9 cellular contexts compared by ENCODE assay signal in genomic region chr5:136053336-136054121, GRCh38. TPM values are rescaled to one million over a fixed set of nuclear protein-coding genes. Genes with fewer than 3 reads are reported as not detected.
DNase-seq lines count a peak whose midpoint lies in the region; ATAC-seq, FAIRE-seq and TF ChIP-seq lines count a peak whose summit lies in the region.
"Had no signal": no experiment of that assay in that cellular context is flagged by ENCODE, and none has a peak within 500 bp of the region (broad histone marks: within the 10 kb centered on the region; RNA-seq: fewer than 3 reads in every experiment).

No MANE protein-coding gene starts in this region.

- H4K20me1 ChIP-seq in astrocyte (ENCODE audit: insufficient read depth, low read length) = peaks cover 5% of the 10 kb centered on the region

- H3K27ac ChIP-seq in astrocyte (ENCODE audit: low read depth, low read length) = peak overlapping the region; percentile 95
- H3K27ac ChIP-seq in subcutaneous abdominal adipose tissue (ENCODE audit: low read depth, low read length) = peak overlapping the region; percentile 14

- peaks cover 44% of the 10 kb centered on the region for H3K36me3 Mint-ChIP-seq in astrocyte (ENCODE audit: low read depth, unreplicated experiment)

- peak overlapping the region; percentile 86 for H3K9ac ChIP-seq in astrocyte (ENCODE audit: low read length)
- H3K9ac ChIP-seq in subcutaneous abdominal adipose tissue (ENCODE audit: low read length in 5 of 5) = no peak overlapping the region

- DNase-seq in HPDE6-E6E7 (ENCODE audit: extremely low spot score) (peak; percentile 98), astrocyte (ENCODE audit: low read depth) (peak; percentile 96), iPS-NIHi7 (ENCODE audit: extremely low spot score) (peak; percentile 43), NCI-H526 treated with DMSO at 0.1 percent for 48 hours (lab: John Stamatoyannopoulos, UW) (no peak)

- peak overlapping the region; percentile 51 for H3K4me2 ChIP-seq in astrocyte (ENCODE audit: low read length)

- H3K27me3 ChIP-seq in astrocyte (ENCODE audit: insufficient read depth, low read length) = no peaks in the 10 kb centered on the region
- H3K27me3 ChIP-seq in subcutaneous abdominal adipose tissue (ENCODE audit: control insufficient read depth in 5 of 5, insufficient read depth in 4 of 5, low read length in 5 of 5) = peaks cover 0 to 8% (median 0%) of the 10 kb centered on the region in 5 donors

- peak overlapping the region; percentile 1 for H3K4me3 ChIP-seq in astrocyte (ENCODE audit: insufficient read depth, low read depth, low read length)
- H3K4me3 ChIP-seq in subcutaneous abdominal adipose tissue (ENCODE audit: low read depth in 1 of 5, low read length in 5 of 5) = no peak overlapping the region

- H3K4me1 Mint-ChIP-seq in astrocyte (ENCODE audit: low read depth, unreplicated experiment) = peaks cover 63% of the 10 kb centered on the region
- H3K4me1 Mint-ChIP-seq: IgD-negative memory B cell had no signal

- H3K9me3 ChIP-seq in astrocyte (ENCODE audit: insufficient read depth, low read depth, low read length) (no peaks in the 10 kb centered on the region), subcutaneous abdominal adipose tissue (ENCODE audit: control insufficient read depth in 5 of 5, low read length in 5 of 5) (no peaks in the 10 kb centered on the region)

- H3K36me3 ChIP-seq in astrocyte (ENCODE audit: insufficient read depth, low read length) (peaks cover 52% of the 10 kb centered on the region), subcutaneous abdominal adipose tissue (ENCODE audit: control insufficient read depth in 5 of 5, insufficient read depth in 5 of 5, low read length in 5 of 5) (peaks cover 0 to 72% (median 16%) of the 10 kb centered on the region in 5 donors)

- no peak for TF ChIP-seq CTCF in astrocyte (IDR thresholded peaks at IDR 0.05; ENCODE audit: insufficient read depth, low read depth, low read length)

- H3K4me3 Mint-ChIP-seq in astrocyte (ENCODE audit: unreplicated experiment) = peak overlapping the region; percentile 40
- H3K4me3 Mint-ChIP-seq: IgD-negative memory B cell had no signal

- H3K27ac Mint-ChIP-seq in astrocyte (ENCODE audit: unreplicated experiment) = peak overlapping the region; percentile 67
- H3K27ac Mint-ChIP-seq: IgD-negative memory B cell had no signal

- H2AFZ ChIP-seq in astrocyte (ENCODE audit: low read depth, low read length) = no peak overlapping the region

- H3K27me3 Mint-ChIP-seq in astrocyte (ENCODE audit: low read depth, unreplicated experiment) = no peaks in the 10 kb centered on the region

- ATAC-seq in HG03521 (IDR thresholded peaks at IDR 0.05; ENCODE audit: unreplicated experiment) = no peak
- ATAC-seq in GM21367 (IDR thresholded peaks at IDR 0.05; ENCODE audit: unreplicated experiment) = no peak
- no peak for ATAC-seq in HG03439 (IDR thresholded peaks at IDR 0.05; ENCODE audit: unreplicated experiment)

- peak; percentile 96 for FAIRE-seq in astrocyte (lab: Jason Lieb, UNC)

- H3K9me3 Mint-ChIP-seq in astrocyte (ENCODE audit: unreplicated experiment) = peaks cover 2% of the 10 kb centered on the region
- H3K9me3 Mint-ChIP-seq: IgD-negative memory B cell had no signal

- peaks cover 4% of the 10 kb centered on the region for H3K79me2 ChIP-seq in astrocyte (ENCODE audit: insufficient read depth, low read length)

- H3K4me1 ChIP-seq in astrocyte (ENCODE audit: insufficient read depth, low read length) (peaks cover 76% of the 10 kb centered on the region), subcutaneous abdominal adipose tissue (ENCODE audit: control insufficient read depth in 5 of 5, insufficient read depth in 5 of 5, low read length in 5 of 5) (peaks cover 0 to 35% (median 25%) of the 10 kb centered on the region in 5 donors)

RNA-seq across cellular contexts. Expression of gene TGFBI, which starts 24.7 kb away (rescaled TPM):
- total RNA-seq in astrocyte = 1,145 and 1,862 TPM in 2 replicates
